ENCODE assay signal across 8 cellular contexts in the genomic region with DNA sequence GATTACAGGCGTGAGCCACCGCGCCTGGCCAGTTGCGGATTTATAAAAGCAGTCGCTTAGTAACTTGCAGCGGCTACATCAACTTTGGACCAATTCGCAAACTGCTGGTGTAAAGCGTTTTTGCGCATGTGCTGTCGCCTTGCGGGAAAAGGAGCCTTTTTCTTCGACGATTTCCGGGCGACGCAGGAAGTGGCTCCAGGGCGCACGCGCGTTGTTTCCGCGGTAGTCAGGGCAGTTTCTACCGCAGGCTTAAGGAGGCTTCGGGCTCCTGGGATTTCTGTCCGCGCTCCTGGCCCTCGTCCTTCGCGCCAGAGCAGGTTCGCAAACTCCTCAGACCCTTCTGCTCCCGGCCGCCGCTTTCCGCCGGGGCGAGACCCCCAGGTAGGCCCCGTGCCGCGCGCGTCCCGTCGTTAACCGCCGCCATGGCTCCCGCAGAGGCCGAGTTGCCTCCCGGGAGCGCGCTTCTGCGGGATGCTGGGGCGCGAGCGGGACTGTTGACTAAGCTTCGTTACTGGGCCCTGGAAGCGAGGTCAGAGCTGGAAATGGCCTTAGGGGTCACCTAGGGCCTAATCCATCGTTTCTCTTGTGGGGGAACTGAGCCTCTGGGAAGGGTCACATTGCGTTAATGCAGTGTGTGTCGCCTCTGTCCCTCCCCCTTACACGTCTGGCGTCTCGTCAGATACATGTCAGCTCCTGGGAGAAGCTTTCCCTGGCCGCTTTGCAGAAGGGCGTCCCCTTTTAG.
A peak's percentile ranks its signal among the peaks of the same experiment; 100 is the strongest.
DNase-seq lines count a peak whose midpoint lies in the region; ATAC-seq and TF ChIP-seq lines count a peak whose summit lies in the region.

A gene with protein sequence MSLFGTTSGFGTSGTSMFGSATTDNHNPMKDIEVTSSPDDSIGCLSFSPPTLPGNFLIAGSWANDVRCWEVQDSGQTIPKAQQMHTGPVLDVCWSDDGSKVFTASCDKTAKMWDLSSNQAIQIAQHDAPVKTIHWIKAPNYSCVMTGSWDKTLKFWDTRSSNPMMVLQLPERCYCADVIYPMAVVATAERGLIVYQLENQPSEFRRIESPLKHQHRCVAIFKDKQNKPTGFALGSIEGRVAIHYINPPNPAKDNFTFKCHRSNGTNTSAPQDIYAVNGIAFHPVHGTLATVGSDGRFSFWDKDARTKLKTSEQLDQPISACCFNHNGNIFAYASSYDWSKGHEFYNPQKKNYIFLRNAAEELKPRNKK (plus strand): TSS at position 214 of the 742 bp plus-strand sequence. CDS start 2,784 bp downstream, outside the sequence.

- ATAC-seq in GM18499 (IDR thresholded peaks at IDR 0.05; ENCODE audit: insufficient read depth, unreplicated experiment) (peak; percentile 52), HG02981 (IDR thresholded peaks at IDR 0.05; ENCODE audit: unreplicated experiment) (peak; percentile 63), HG03469 (IDR thresholded peaks at IDR 0.05; ENCODE audit: unreplicated experiment) (no peak)

- TF ChIP-seq CTCF in retinal pigment epithelial cell (conservative IDR thresholded peaks at IDR 0.05; ENCODE audit: low read depth, low read length) = no peak

- H3K4me3 ChIP-seq in retinal pigment epithelial cell (ENCODE audit: low read length) = peak within 1 kb of the TSS; percentile 99

- peak; percentile 52 for DNase-seq in NCI-H2081 treated with DMSO at 0.1 percent for 48 hours (lab: John Stamatoyannopoulos, UW)
- peak; percentile 97 for DNase-seq in T1000 (lab: John Stamatoyannopoulos, UW)
- DNase-seq in astrocyte of the hippocampus (ENCODE audit: low read depth, low spot score) = peak; percentile 96
- DNase-seq in hypothalamus (lab: John Stamatoyannopoulos, UW) = peak; percentile 47 to 96 (median 84)
- DNase-seq in retinal pigment epithelial cell (ENCODE audit: low read depth) = peak; percentile 85
